30 cellular contexts compared by ENCODE assay signal in genomic region chr10:12793106-12793505, GRCh38.
"Had no signal": no experiment of that assay in that cellular context is flagged by ENCODE, and none has a peak within 500 bp of the region (broad histone marks: within the 10 kb centered on the region; RNA-seq: fewer than 3 reads in every experiment).

No MANE protein-coding gene starts in this region.

- H3K9me3 ChIP-seq: body of pancreas had no signal

- H3K4me3 ChIP-seq: body of pancreas, heart left ventricle had no signal

- H3K4me1 ChIP-seq: body of pancreas had no signal

- H3K9me3 Mint-ChIP-seq: activated CD4-positive, alpha-beta memory T cell treated with anti-CD3 and anti-CD28 coated beads, Interleukin-2, amount 10 ng/mL, durations not matched to agents 7 days and 5 days; activated CD4-positive, alpha-beta T cell treated with anti-CD3 and anti-CD28 coated beads, Interleukin-2, amount 10 ng/mL, durations not matched to agents 7 days and 5 days; activated naive CD4-positive, alpha-beta T cell treated with anti-CD3 and anti-CD28 coated beads, Interleukin-2, amount 10 ng/mL, durations not matched to agents 7 days and 5 days; activated T-cell treated with anti-CD3 and anti-CD28 coated beads, Interleukin-2, amount 50 U/mL, for 24 hours; endodermal cell had no signal

- DNase-seq: activated CD4-positive, alpha-beta memory T cell treated with anti-CD3 and anti-CD28 coated beads, Interleukin-2, amount 10 ng/mL, durations not matched to agents 7 days and 5 days; activated CD4-positive, alpha-beta T cell treated with anti-CD3 and anti-CD28 coated beads for 36 hours; activated CD4-positive, alpha-beta T cell treated with anti-CD3 and anti-CD28 coated beads, Interleukin-2, amount 10 ng/mL, durations not matched to agents 7 days and 5 days; activated CD4-positive, alpha-beta T cell treated with anti-CD3 and anti-CD28 coated beads, Interleukin-2, amount 50 U/mL, for 4 hours; activated CD4-positive, CD25-positive, alpha-beta regulatory T cell; activated CD4-positive, CD25-positive, alpha-beta regulatory T cell treated with anti-CD3 and anti-CD28 coated beads, Interleukin-2, amount 50 U/mL, for 72 hours; activated CD8-positive, alpha-beta memory T cell treated with anti-CD3 and anti-CD28 coated beads, Interleukin-2, amount 50 U/mL, for 48 hours; activated gamma-delta T cell; activated naive CD4-positive, alpha-beta T cell; activated naive CD4-positive, alpha-beta T cell treated with anti-CD3 and anti-CD28 coated beads, Interleukin-2, amount 10 ng/mL, durations not matched to agents 7 days and 5 days; activated T-cell treated with anti-CD3 and anti-CD28 coated beads for 4 hours; activated T-cell treated with anti-CD3 and anti-CD28 coated beads, Interleukin-2, amount 50 U/mL, for 24 hours; activated T-cell treated with anti-CD3 and anti-CD28 coated beads, Interleukin-2, amount 50 U/mL, for 72 hours; amniotic stem cell; aorta; body of pancreas; caudate nucleus; effector memory CD4-positive, alpha-beta T cell; endodermal cell; foreskin fibroblast; glutamatergic neuron; heart left ventricle; T-helper 1 cell; T-helper 17 cell; T1000 had no signal

- H3K27ac ChIP-seq: body of pancreas, heart left ventricle had no signal

- H3K27me3 ChIP-seq: body of pancreas, heart left ventricle had no signal

- ATAC-seq: activated CD4-positive, alpha-beta T cell treated with anti-CD3 and anti-CD28 coated beads for 36 hours; activated T-cell treated with anti-CD3 and anti-CD28 coated beads, Interleukin-2, amount 50 U/mL, for 72 hours; body of pancreas; esophagus mucosa; heart left ventricle; T-helper 17 cell had no signal

- FAIRE-seq: colon, frontal cortex had no signal

- H3K36me3 Mint-ChIP-seq: activated naive CD4-positive, alpha-beta T cell treated with anti-CD3 and anti-CD28 coated beads, Interleukin-2, amount 10 ng/mL, durations not matched to agents 7 days and 5 days had no signal

- H3K27ac Mint-ChIP-seq: activated CD4-positive, alpha-beta memory T cell treated with anti-CD3 and anti-CD28 coated beads, Interleukin-2, amount 10 ng/mL, durations not matched to agents 7 days and 5 days; activated CD4-positive, alpha-beta T cell treated with anti-CD3 and anti-CD28 coated beads for 36 hours; activated CD4-positive, alpha-beta T cell treated with anti-CD3 and anti-CD28 coated beads, Interleukin-2, amount 10 ng/mL, durations not matched to agents 7 days and 5 days; activated naive CD4-positive, alpha-beta T cell treated with anti-CD3 and anti-CD28 coated beads, Interleukin-2, amount 10 ng/mL, durations not matched to agents 7 days and 5 days; activated naive CD8-positive, alpha-beta T cell; activated T-cell treated with anti-CD3 and anti-CD28 coated beads, Interleukin-2, amount 50 U/mL, for 24 hours; activated T-cell treated with anti-CD3 and anti-CD28 coated beads, Interleukin-2, amount 50 U/mL, for 72 hours; endodermal cell; T-helper 17 cell; T-helper 2 cell treated with Interferon-gamma antibody and Interleukin-4, amounts not matched to agents 5 μg/mL and 100 μg/mL, for 36 hours had no signal
